In genomic region chr6:43634702-43635303, GRCh38 we compare ENCODE assay signal across 9 cellular contexts. TPM values are rescaled to one million over a fixed set of nuclear protein-coding genes. Genes with fewer than 3 reads are reported as not detected.
A peak's percentile ranks its signal among the peaks of the same experiment; 100 is the strongest.
DNase-seq lines count a peak whose midpoint lies in the region; ATAC-seq and TF ChIP-seq lines count a peak whose summit lies in the region.
"Had no signal": no experiment of that assay in that cellular context is flagged by ENCODE, and none has a peak within 500 bp of the region (broad histone marks: within the 10 kb centered on the region; RNA-seq: fewer than 3 reads in every experiment).

No MANE protein-coding gene starts in this region.

- ATAC-seq in WTC11, result no peak
- ATAC-seq in memory B cell (ENCODE audit: low read depth), result no peak
- no peak for ATAC-seq in HG02588 (IDR thresholded peaks at IDR 0.05; ENCODE audit: unreplicated experiment)
- no peak for ATAC-seq in GM18502 (IDR thresholded peaks at IDR 0.05; ENCODE audit: poor library complexity, unreplicated experiment)

- H3K9me3 ChIP-seq in tibial artery, result no peaks in the 10 kb centered on the region
- H3K9me3 ChIP-seq: right lobe of liver had no signal

- H3K4me1 ChIP-seq in tibial artery, result peaks cover 0 to 47% (median 33%) of the 10 kb centered on the region in 4 donors

- peaks cover 7% of the 10 kb centered on the region for H3K36me3 Mint-ChIP-seq in activated naive CD4-positive, alpha-beta T cell treated with anti-CD3 and anti-CD28 coated beads, Interleukin-2, amount 50 U/mL, for 24 hours
- H3K36me3 Mint-ChIP-seq in WTC11, result peaks cover 14% of the 10 kb centered on the region
- H3K36me3 Mint-ChIP-seq in memory B cell, result peaks cover 3% of the 10 kb centered on the region

- H3K27ac ChIP-seq in tibial artery, result peak overlapping the region; percentile 86

- DNase-seq in activated naive CD4-positive, alpha-beta T cell treated with anti-CD3 and anti-CD28 coated beads, Interleukin-2, amount 50 U/mL, for 16 hours, result no peak
- no peak for DNase-seq in WTC11 (ENCODE audit: low spot score)
- DNase-seq in memory B cell (ENCODE audit: low spot score in 2 of 2), result no peak
- DNase-seq in tibial artery, result no peak
- no peak for DNase-seq in effector CD8-positive, alpha-beta T cell (lab: John Stamatoyannopoulos, UW)

- POLR2A ChIA-PET in WTC11 (lab: Charles Lee), result interaction anchor here (0.6 to 1.9 kb wide), 2 partner anchors 10 to 135 kb away, joined by 3 to 9 read pairs; partner anchors contain the start of genes RSPH9 and VEGFA

- no peak overlapping the region for H3K4me3 ChIP-seq in tibial artery

- CTCF ChIA-PET in WTC11 (lab: Charles Lee), result interaction anchor here (0.6 to 1.9 kb wide), 2 partner anchors 10 to 22 kb away, joined by 3 to 11 read pairs; partner anchors contain the start of gene RSPH9

- peaks cover 6 to 22% (median 20%) of the 10 kb centered on the region in 3 donors for H3K36me3 ChIP-seq in tibial artery

- intact Hi-C loops in tibial artery (cut with DNase I; ENCODE audit: low total_unique reads), result loop anchor here (5.0 kb wide), 1 partner anchor 67 kb away; no protein-coding TSS in a partner anchor

- TF ChIP-seq CTCF in WTC11 (IDR thresholded peaks at IDR 0.05), result no peak
- TF ChIP-seq CTCF in tibial artery (IDR thresholded peaks at IDR 0.05), result no peak

- H3K27me3 Mint-ChIP-seq in activated naive CD4-positive, alpha-beta T cell treated with anti-CD3 and anti-CD28 coated beads, Interleukin-2, amount 50 U/mL, for 24 hours, result no peaks in the 10 kb centered on the region
- no peaks in the 10 kb centered on the region for H3K27me3 Mint-ChIP-seq in WTC11 (ENCODE audit: low read depth)
- H3K27me3 Mint-ChIP-seq in memory B cell, result no peaks in the 10 kb centered on the region

- peaks cover 46% of the 10 kb centered on the region for H3K4me1 Mint-ChIP-seq in activated naive CD4-positive, alpha-beta T cell treated with anti-CD3 and anti-CD28 coated beads, Interleukin-2, amount 50 U/mL, for 24 hours
- H3K4me1 Mint-ChIP-seq in WTC11 (peaks cover 25% of the 10 kb centered on the region), memory B cell (peaks cover 31% of the 10 kb centered on the region)

- no peaks in the 10 kb centered on the region for H3K9me3 Mint-ChIP-seq in activated naive CD4-positive, alpha-beta T cell treated with anti-CD3 and anti-CD28 coated beads, Interleukin-2, amount 50 U/mL, for 24 hours
- H3K9me3 Mint-ChIP-seq in WTC11 (no peaks in the 10 kb centered on the region), memory B cell (no peaks in the 10 kb centered on the region)

- H3K27ac Mint-ChIP-seq in activated naive CD4-positive, alpha-beta T cell treated with anti-CD3 and anti-CD28 coated beads, Interleukin-2, amount 50 U/mL, for 24 hours, result peak overlapping the region; percentile 97
- H3K27ac Mint-ChIP-seq in WTC11, result no peak overlapping the region
- peak overlapping the region; percentile 96 for H3K27ac Mint-ChIP-seq in memory B cell

- no peaks in the 10 kb centered on the region for H3K27me3 ChIP-seq in tibial artery
- H3K27me3 ChIP-seq: right lobe of liver had no signal

- peak overlapping the region; percentile 100 for H3K4me3 Mint-ChIP-seq in activated naive CD4-positive, alpha-beta T cell treated with anti-CD3 and anti-CD28 coated beads, Interleukin-2, amount 50 U/mL, for 24 hours
- H3K4me3 Mint-ChIP-seq in WTC11 (peak overlapping the region; percentile 99), memory B cell (peak overlapping the region; percentile 95)

TF ChIP-seq in WTC11, 78 proteins besides CTCF, POLR2A, EP300 and RAD21 (continues in another document):
- TF ChIP-seq TP53 (CRISPR knock-in tag; IDR thresholded peaks at IDR 0.05) (no peak), ATF6 (CRISPR knock-in tag; IDR thresholded peaks at IDR 0.05) (no peak), ZNF532 (CRISPR knock-in tag; IDR thresholded peaks at IDR 0.05; ENCODE audit: borderline replicate concordance) (no peak), USF1 (CRISPR knock-in tag; IDR thresholded peaks at IDR 0.05) (no peak), RELA (CRISPR knock-in tag; IDR thresholded peaks at IDR 0.05; ENCODE audit: borderline replicate concordance) (no peak), ZNF671 (CRISPR knock-in tag; IDR thresholded peaks at IDR 0.05) (no peak), NR2C2 (CRISPR knock-in tag; IDR thresholded peaks at IDR 0.05) (no peak), ZSCAN18 (CRISPR knock-in tag; IDR thresholded peaks at IDR 0.05) (no peak), ATF1 (CRISPR knock-in tag; IDR thresholded peaks at IDR 0.05) (no peak)

RNA-seq across cellular contexts. Expression of gene MAD2L1BP, which starts 0.8 kb away (rescaled TPM):
- total RNA-seq in WTC11 (2021), result 28.6 to 31.6 TPM (median 30.1 TPM) in 3 replicates

RNA-seq across cellular contexts. Expression of gene GTPBP2, which starts 5.7 kb away (rescaled TPM):
- total RNA-seq in WTC11 (2021), result 61.1 to 76.4 TPM (median 63.4 TPM) in 3 replicates

RNA-seq across cellular contexts. Expression of gene RSPH9, which starts 10.0 kb away (rescaled TPM):
- total RNA-seq in WTC11 (2021), result 0.16 to 0.35 TPM (median 0.32 TPM) in 3 replicates
- total RNA-seq: right lobe of liver had no signal

RNA-seq across cellular contexts. Expression of gene MRPS18A, which starts 52.8 kb away (rescaled TPM):
- 58.6 to 61.6 TPM (median 59.1 TPM) in 3 replicates for total RNA-seq in WTC11 (2021)

RNA-seq across cellular contexts. Expression of gene POLH, which starts 58.8 kb away (rescaled TPM):
- 17.5 to 28.0 TPM (median 20.6 TPM) in 3 replicates for total RNA-seq in WTC11 (2021)
